In genomic region chr1:187464320-187464719, GRCh38 we compare ENCODE assay signal across 11 cellular contexts.
"Had no signal": no experiment of that assay in that cellular context is flagged by ENCODE, and none has a peak within 500 bp of the region (broad histone marks: within the 10 kb centered on the region; RNA-seq: fewer than 3 reads in every experiment).

No MANE protein-coding gene starts in this region.

- DNase-seq: GM23248, GOT3, H7, H9, HCEC 1CT, HFFc6 had no signal

- H3K4me3 ChIP-seq: GM23248, GM23338, HAP-1 had no signal

- H3K4me2 ChIP-seq: GM23338 had no signal

- H3K36me3 ChIP-seq: HAP-1 had no signal

- H3K27ac ChIP-seq: GM23248 had no signal

- H3K9ac ChIP-seq: GM23248 had no signal

- ATAC-seq: GM23338, HCT116 had no signal

- FAIRE-seq: H1, H54 had no signal

- H2AFZ ChIP-seq: GM23248, GM23338 had no signal

- H3K4me1 ChIP-seq: HAP-1 had no signal
